23 cellular contexts compared by ENCODE assay signal in the genomic region with DNA sequence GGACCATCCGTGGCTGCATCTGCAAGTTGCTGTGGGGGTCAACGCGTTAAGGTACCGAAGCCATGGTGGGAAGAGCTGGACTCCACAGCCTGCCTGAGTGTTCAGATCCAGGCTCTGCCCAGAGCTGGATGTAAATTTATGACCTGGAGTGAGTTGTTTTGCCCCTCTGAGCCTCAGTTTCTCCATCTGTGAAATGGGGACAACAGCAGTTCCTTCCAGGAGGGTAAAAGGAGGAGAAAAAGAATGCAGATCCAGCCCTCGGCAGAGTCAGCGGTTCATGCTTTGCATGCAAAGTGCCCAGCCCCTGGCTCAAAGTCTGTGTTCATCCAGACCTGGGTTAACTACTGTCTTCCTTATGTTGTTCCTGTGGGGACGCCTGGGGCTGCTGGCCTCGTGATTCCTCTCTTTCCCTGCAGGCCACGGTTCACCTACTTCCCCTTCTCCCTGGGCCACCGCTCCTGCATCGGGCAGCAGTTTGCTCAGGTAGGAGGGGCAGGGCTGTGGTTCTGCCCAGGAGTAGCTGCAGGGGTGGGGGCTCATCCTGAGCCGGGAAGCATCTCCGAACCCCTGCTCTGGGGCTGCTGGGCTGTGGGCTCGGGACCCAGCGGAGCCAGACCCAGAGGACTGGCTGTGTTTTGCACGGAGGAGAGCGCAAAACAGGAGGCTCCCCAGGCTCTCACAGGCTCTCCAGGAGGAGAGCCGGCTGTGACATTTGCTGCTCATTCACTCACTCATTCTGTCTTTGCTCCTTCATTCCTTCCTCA. TPM values are rescaled to one million over a fixed set of nuclear protein-coding genes. Genes with fewer than 3 reads are reported as not detected.
DNase-seq lines count a peak whose midpoint lies in the region; ATAC-seq, FAIRE-seq and TF ChIP-seq lines count a peak whose summit lies in the region.
"Had no signal": no experiment of that assay in that cellular context is flagged by ENCODE, and none has a peak within 500 bp of the region (broad histone marks: within the 10 kb centered on the region; RNA-seq: fewer than 3 reads in every experiment).

No MANE protein-coding gene starts in this region.

- FAIRE-seq in kidney (lab: Jason Lieb, UNC), result no peak

- POLR2A ChIA-PET in activated naive CD8-positive, alpha-beta T cell treated with anti-CD3 and anti-CD28 coated beads, Interleukin-2, amount 10 ng/mL, durations not matched to agents 7 days and 5 days (lab: Charles Lee), result no interaction called here

- no peak for ATAC-seq in activated naive CD8-positive, alpha-beta T cell treated with anti-CD3 and anti-CD28 coated beads, Interleukin-2, amount 10 ng/mL, durations not matched to agents 7 days and 5 days (ENCODE audit: low read depth)
- ATAC-seq in RWPE2 (ENCODE audit: low read depth), result no peak
- ATAC-seq: activated T-cell treated with anti-CD3 and anti-CD28 coated beads, Interleukin-2, amount 50 U/mL, for 4 hours; left lung had no signal

- no peak for TF ChIP-seq POLR2A in sigmoid colon (IDR thresholded peaks at IDR 0.05)

- peak; percentile 21 for DNase-seq in activated naive CD8-positive, alpha-beta T cell treated with anti-CD3 and anti-CD28 coated beads, Interleukin-2, amount 10 ng/mL, durations not matched to agents 7 days and 5 days
- no peak for DNase-seq in activated naive CD8-positive, alpha-beta T cell treated with anti-CD3 and anti-CD28 coated beads for 36 hours
- peak; percentile 66 for DNase-seq in RWPE2 (ENCODE audit: low spot score)
- DNase-seq in kidney, result peak; percentile 52
- peak; percentile 40 for DNase-seq in sigmoid colon
- DNase-seq in hippocampal formation (lab: John Stamatoyannopoulos, UW), result no peak
- no peak for DNase-seq in NCI-H1417 treated with DMSO at 0.1 percent for 48 hours (lab: John Stamatoyannopoulos, UW)
- no peak for DNase-seq in BE2C
- DNase-seq: ACHN; activated CD4-positive, alpha-beta T cell treated with anti-CD3 and anti-CD28 coated beads, Interleukin-2, amount 10 ng/mL, durations not matched to agents 24 days and 14 days; GOT3; hypothalamus; NCI-H1694; stimulated activated CD4-positive, alpha-beta T cell treated with anti-CD3 and anti-CD28 coated beads, Interleukin-15, amount 100 ng/mL, for 24 hours; T-helper 9 cell had no signal

- TF ChIP-seq CTCF in RWPE2 (IDR thresholded peaks at IDR 0.05; ENCODE audit: poor library complexity, severe bottlenecking), result no peak
- TF ChIP-seq CTCF in kidney (IDR thresholded peaks at IDR 0.05; ENCODE audit: borderline replicate concordance, extremely low read depth, insufficient read depth), result no peak
- no peak for TF ChIP-seq CTCF in sigmoid colon (IDR thresholded peaks at IDR 0.05)
- no peak for TF ChIP-seq CTCF in BE2C (IDR thresholded peaks at IDR 0.05; ENCODE audit: low read depth, low read length)

- no peaks in the 10 kb centered on the region for H3K36me3 Mint-ChIP-seq in activated naive CD8-positive, alpha-beta T cell treated with anti-CD3 and anti-CD28 coated beads, Interleukin-2, amount 10 ng/mL, durations not matched to agents 7 days and 5 days
- peaks cover 2% of the 10 kb centered on the region for H3K36me3 Mint-ChIP-seq in activated naive CD8-positive, alpha-beta T cell treated with anti-CD3 and anti-CD28 coated beads for 36 hours
- H3K36me3 Mint-ChIP-seq: activated naive CD8-positive, alpha-beta T cell had no signal

- no peak overlapping the region for H3K9ac ChIP-seq in kidney (ENCODE audit: low read length in 2 of 2)

- H3K4me3 Mint-ChIP-seq in activated naive CD8-positive, alpha-beta T cell treated with anti-CD3 and anti-CD28 coated beads, Interleukin-2, amount 10 ng/mL, durations not matched to agents 7 days and 5 days, result no peak overlapping the region
- no peak overlapping the region for H3K4me3 Mint-ChIP-seq in activated naive CD8-positive, alpha-beta T cell treated with anti-CD3 and anti-CD28 coated beads for 36 hours
- H3K4me3 Mint-ChIP-seq: activated CD4-positive, alpha-beta T cell treated with anti-CD3 and anti-CD28 coated beads, Interleukin-2, amount 10 ng/mL, durations not matched to agents 24 days and 14 days; activated naive CD8-positive, alpha-beta T cell; activated T-cell treated with anti-CD3 and anti-CD28 coated beads, Interleukin-2, amount 50 U/mL, for 4 hours; CD4-positive, alpha-beta T cell; stimulated activated naive CD8-positive, alpha-beta T cell treated with anti-CD3 and anti-CD28 coated beads, Interleukin-15, Interleukin-2, amounts not matched to agents 100 ng/mL and 50 ng/mL, for 24 hours had no signal

- 53 to 56% methylated on average over 18 of the region's 18 CpGs for WGBS in sigmoid colon, 2 donors

- intact Hi-C loops in kidney (cut with DNase I) (loop anchor here (5.0 kb wide), 1 partner anchor 161 kb away; no protein-coding TSS in a partner anchor), sigmoid colon (cut with DNase I) (no loop called here)

- no peaks in the 10 kb centered on the region for H3K9me3 Mint-ChIP-seq in activated naive CD8-positive, alpha-beta T cell treated with anti-CD3 and anti-CD28 coated beads, Interleukin-2, amount 10 ng/mL, durations not matched to agents 7 days and 5 days
- H3K9me3 Mint-ChIP-seq in activated naive CD8-positive, alpha-beta T cell treated with anti-CD3 and anti-CD28 coated beads for 36 hours, result no peaks in the 10 kb centered on the region
- H3K9me3 Mint-ChIP-seq: activated CD4-positive, alpha-beta T cell treated with anti-CD3 and anti-CD28 coated beads, Interleukin-2, amount 10 ng/mL, durations not matched to agents 24 days and 14 days; activated T-cell treated with anti-CD3 and anti-CD28 coated beads, Interleukin-2, amount 50 U/mL, for 4 hours; CD4-positive, alpha-beta T cell; stimulated activated naive CD8-positive, alpha-beta T cell treated with anti-CD3 and anti-CD28 coated beads, Interleukin-15, Interleukin-2, amounts not matched to agents 100 ng/mL and 50 ng/mL, for 24 hours had no signal

- no peaks in the 10 kb centered on the region for H3K9me3 ChIP-seq in RWPE2 (ENCODE audit: severe bottlenecking)
- H3K9me3 ChIP-seq in kidney (ENCODE audit: control insufficient read depth in 1 of 2, low read length in 2 of 2), result no peaks in the 10 kb centered on the region
- H3K9me3 ChIP-seq in sigmoid colon, result no peaks in the 10 kb centered on the region
- no peaks in the 10 kb centered on the region for H3K9me3 ChIP-seq in BE2C
- H3K9me3 ChIP-seq: left lung, vagina had no signal

- H3K27ac Mint-ChIP-seq in activated naive CD8-positive, alpha-beta T cell treated with anti-CD3 and anti-CD28 coated beads, Interleukin-2, amount 10 ng/mL, durations not matched to agents 7 days and 5 days, result no peak overlapping the region
- H3K27ac Mint-ChIP-seq in activated naive CD8-positive, alpha-beta T cell treated with anti-CD3 and anti-CD28 coated beads for 36 hours, result no peak overlapping the region
- H3K27ac Mint-ChIP-seq: activated CD4-positive, alpha-beta T cell treated with anti-CD3 and anti-CD28 coated beads, Interleukin-2, amount 10 ng/mL, durations not matched to agents 24 days and 14 days; activated naive CD8-positive, alpha-beta T cell; CD4-positive, alpha-beta T cell; stimulated activated naive CD8-positive, alpha-beta T cell treated with anti-CD3 and anti-CD28 coated beads, Interleukin-15, Interleukin-2, amounts not matched to agents 100 ng/mL and 50 ng/mL, for 24 hours had no signal

- H3K27me3 ChIP-seq in RWPE2 (ENCODE audit: insufficient read depth, poor library complexity, severe bottlenecking), result no peaks in the 10 kb centered on the region
- no peaks in the 10 kb centered on the region for H3K27me3 ChIP-seq in sigmoid colon
- no peaks in the 10 kb centered on the region; the same call in 1 of the 2 replicates for H3K27me3 ChIP-seq in BE2C
- H3K27me3 ChIP-seq: vagina had no signal

- TF ChIP-seq EP300 in sigmoid colon (IDR thresholded peaks at IDR 0.05), result no peak

- no peaks in the 10 kb centered on the region for H3K36me3 ChIP-seq in RWPE2 (ENCODE audit: low read depth)
- no peaks in the 10 kb centered on the region for H3K36me3 ChIP-seq in kidney (ENCODE audit: control insufficient read depth in 1 of 2, insufficient read depth in 2 of 2, low read length in 2 of 2)
- H3K36me3 ChIP-seq in sigmoid colon, result no peaks in the 10 kb centered on the region
- H3K36me3 ChIP-seq in BE2C, result no peaks in the 10 kb centered on the region
- H3K36me3 ChIP-seq: left lung, vagina had no signal

- peaks cover 6% of the 10 kb centered on the region for H3K27me3 Mint-ChIP-seq in activated naive CD8-positive, alpha-beta T cell treated with anti-CD3 and anti-CD28 coated beads, Interleukin-2, amount 10 ng/mL, durations not matched to agents 7 days and 5 days
- H3K27me3 Mint-ChIP-seq in activated naive CD8-positive, alpha-beta T cell treated with anti-CD3 and anti-CD28 coated beads for 36 hours, result peaks cover 26% of the 10 kb centered on the region

- H3K27ac ChIP-seq in RWPE2 (ENCODE audit: poor library complexity, severe bottlenecking), result no peak overlapping the region
- no peak overlapping the region for H3K27ac ChIP-seq in kidney (ENCODE audit: low read depth in 2 of 2, low read length in 2 of 2)
- no peak overlapping the region for H3K27ac ChIP-seq in sigmoid colon
- H3K27ac ChIP-seq: left lung, vagina had no signal

- H3K4me1 Mint-ChIP-seq in activated naive CD8-positive, alpha-beta T cell treated with anti-CD3 and anti-CD28 coated beads, Interleukin-2, amount 10 ng/mL, durations not matched to agents 7 days and 5 days, result no peaks in the 10 kb centered on the region
- H3K4me1 Mint-ChIP-seq in activated naive CD8-positive, alpha-beta T cell treated with anti-CD3 and anti-CD28 coated beads for 36 hours, result no peaks in the 10 kb centered on the region
- H3K4me1 Mint-ChIP-seq: activated CD4-positive, alpha-beta T cell treated with anti-CD3 and anti-CD28 coated beads, Interleukin-2, amount 10 ng/mL, durations not matched to agents 24 days and 14 days had no signal

- H3K4me1 ChIP-seq in RWPE2 (ENCODE audit: insufficient read depth, poor library complexity, severe bottlenecking), result no peaks in the 10 kb centered on the region
- H3K4me1 ChIP-seq in kidney (ENCODE audit: control insufficient read depth in 1 of 2, insufficient read depth in 1 of 2, low read depth in 1 of 2, low read length in 2 of 2), result peaks cover 0 to 5% of the 10 kb centered on the region in 2 donors
- peaks cover 0 to 16% (median 11%) of the 10 kb centered on the region in 4 donors for H3K4me1 ChIP-seq in sigmoid colon
- no peaks in the 10 kb centered on the region for H3K4me1 ChIP-seq in BE2C

- H3K4me3 ChIP-seq in RWPE2 (ENCODE audit: severe bottlenecking) (no peak overlapping the region), kidney (ENCODE audit: low read length in 2 of 2) (no peak overlapping the region), sigmoid colon (no peak overlapping the region), BE2C (ENCODE audit: low read depth, low read length) (no peak overlapping the region)
- H3K4me3 ChIP-seq: left lung, vagina had no signal

RNA-seq across cellular contexts. Expression of gene CYP46A1, which starts 41.9 kb away (rescaled TPM):
- under 1 TPM; 0.26 to 0.33 TPM for total RNA-seq in activated naive CD8-positive, alpha-beta T cell treated with anti-CD3 and anti-CD28 coated beads, Interleukin-2, amount 10 ng/mL, durations not matched to agents 7 days and 5 days
- total RNA-seq in activated naive CD8-positive, alpha-beta T cell treated with anti-CD3 and anti-CD28 coated beads for 36 hours, result under 1 TPM; 0.16 to 0.18 TPM
- 0.82 TPM for total RNA-seq in kidney
- 2.5 TPM for polyA plus RNA-seq in kidney (ENCODE audit: insufficient read depth, low read depth, low replicate concordance)
- 1 to 10 TPM in 3 of 4 donors, under 1 TPM in 1; 0.36 to 2.0 (median 1.6) TPM for total RNA-seq in sigmoid colon
- under 1 TPM in 2 of 3 donors, not detected in 1; under 0.01 to 0.35 TPM for polyA plus RNA-seq in sigmoid colon
- 0.26 TPM for polyA plus RNA-seq in BE2C (2012; ENCODE audit: insufficient read depth, insufficient read length, low read depth)
- total RNA-seq: HT-29, SK-MEL-5 had no signal

Comparison
In these comparisons a context has a peak if more than half of its experiments do, and no peak if none do; other contexts are left out.
1. DNase-seq: peak in activated naive CD8-positive, alpha-beta T cell treated with anti-CD3 and anti-CD28 coated beads, Interleukin-2, amount 10 ng/mL, durations not matched to agents 7 days and 5 days (single experiment), RWPE2 (single experiment), kidney (single experiment) and sigmoid colon (single experiment); none in activated naive CD8-positive, alpha-beta T cell treated with anti-CD3 and anti-CD28 coated beads for 36 hours (single experiment), hippocampal formation (0 of 2), NCI-H1417 treated with DMSO at 0.1 percent for 48 hours (single experiment) and BE2C (single experiment).